Comparison of ENCODE assay signal across 19 cellular contexts in genomic region chrX:10971176-10971575, GRCh38.
DNase-seq lines count a peak whose midpoint lies in the region; TF ChIP-seq lines count a peak whose summit lies in the region.
"Had no signal": no experiment of that assay in that cellular context is flagged by ENCODE, and none has a peak within 500 bp of the region (broad histone marks: within the 10 kb centered on the region; RNA-seq: fewer than 3 reads in every experiment).

No MANE protein-coding gene starts in this region.

- intact Hi-C loops in head of caudate nucleus (cut with DNase I), result no loop called here

- no peak overlapping the region for H2AK5ac ChIP-seq in mesendoderm (ENCODE audit: low read length)

- no peaks in the 10 kb centered on the region for H3K36me3 ChIP-seq in ACC112 (ENCODE audit: insufficient read depth, low read length)
- H3K36me3 ChIP-seq in osteoblast (ENCODE audit: insufficient read depth, low read length), result no peaks in the 10 kb centered on the region
- H3K36me3 ChIP-seq in mesendoderm (ENCODE audit: control insufficient read depth, insufficient read depth, low read length), result no peaks in the 10 kb centered on the region
- H3K36me3 ChIP-seq: BLaER1 treated with 17β-estradiol and CSF1 and Interleukin-3, amounts not matched to agents 10 nM and 100 nM; MG63; SJSA1 had no signal

- H2BK5ac ChIP-seq in mesendoderm (ENCODE audit: low read length), result no peak overlapping the region

- no peak overlapping the region for H4K5ac ChIP-seq in mesendoderm (ENCODE audit: low read length)

- no peaks in the 10 kb centered on the region for H3K9me3 ChIP-seq in osteoblast (ENCODE audit: low read depth, low read length)
- H3K9me3 ChIP-seq: Caco-2, MG63, SJSA1 had no signal

- H4K20me1 ChIP-seq in osteoblast (ENCODE audit: insufficient read depth, low read length), result no peaks in the 10 kb centered on the region
- H4K20me1 ChIP-seq: BLaER1 treated with 17β-estradiol and CSF1 and Interleukin-3, amounts not matched to agents 10 nM and 100 nM had no signal

- H3K27ac ChIP-seq in ACC112 (ENCODE audit: low read depth, low read length) (0 out of 2 replicates have a peak overlapping the region, but pooled peaks have one; percentile 9), osteoblast (ENCODE audit: low read depth, low read length) (peak overlapping the region; percentile 31), mesendoderm (ENCODE audit: low read depth, low read length) (no peak overlapping the region)
- H3K27ac ChIP-seq: BLaER1 treated with 17β-estradiol and CSF1 and Interleukin-3, amounts not matched to agents 10 nM and 100 nM; SJSA1 had no signal

- H3K56ac ChIP-seq in mesendoderm (ENCODE audit: low read length), result no peak overlapping the region

- no peaks in the 10 kb centered on the region for H3K79me1 ChIP-seq in mesendoderm (ENCODE audit: low read length)

- DNase-seq in amniotic epithelial cell (ENCODE audit: low read depth), result peak; percentile 33
- DNase-seq in fibroblast of gingiva (ENCODE audit: low read depth), result peak; percentile 56
- DNase-seq in osteoblast (ENCODE audit: insufficient read length, low spot score, missing footprints), result no peak
- DNase-seq in mesendoderm, result no peak
- no peak for DNase-seq in head of caudate nucleus
- DNase-seq in GM19238 (ENCODE audit: insufficient read length, low spot score), result no peak
- no peak for DNase-seq in GM03348 (ENCODE audit: low spot score)
- DNase-seq: Caco-2; CD4-positive, alpha-beta memory T cell; Kasumi-1; MG63; NCI-H1417; NCI-H1694 treated with DMSO at 0.1 percent for 48 hours; NCI-H2081 treated with DMSO at 0.1 percent for 48 hours; NCI-H446; NCI-H526 had no signal

- no peaks in the 10 kb centered on the region for H3K27me3 ChIP-seq in ACC112 (ENCODE audit: insufficient read depth, low read length)
- H3K27me3 ChIP-seq in osteoblast (ENCODE audit: insufficient read depth, low read length), result no peaks in the 10 kb centered on the region
- H3K27me3 ChIP-seq in mesendoderm (ENCODE audit: insufficient read depth, low read length, poor library complexity), result no peaks in the 10 kb centered on the region
- H3K27me3 ChIP-seq: MG63, SJSA1 had no signal

- H2AFZ ChIP-seq in ACC112 (ENCODE audit: low read length, unreplicated experiment) (no peak overlapping the region), osteoblast (ENCODE audit: low read length) (no peak overlapping the region)

- no peak overlapping the region for H3K18ac ChIP-seq in mesendoderm (ENCODE audit: low read length)

- no peak overlapping the region for H2BK120ac ChIP-seq in mesendoderm (ENCODE audit: low read depth, low read length)

- no CpG with 5 or more reads among the region's 1 CpG for WGBS in mesendoderm (ENCODE audit: extremely low coverage, insufficient coverage, low lambda C conversion rate)

- H3K79me2 ChIP-seq in ACC112 (ENCODE audit: control insufficient read depth, insufficient read depth, low read length, unreplicated experiment) (no peaks in the 10 kb centered on the region), osteoblast (ENCODE audit: insufficient read depth, low read length) (no peaks in the 10 kb centered on the region), mesendoderm (ENCODE audit: control insufficient read depth, insufficient read depth, low read length) (no peaks in the 10 kb centered on the region)

- H3K23ac ChIP-seq in mesendoderm (ENCODE audit: low read length), result no peak overlapping the region

- H3K4me2 ChIP-seq in osteoblast (ENCODE audit: insufficient read depth, low read length) (no peak overlapping the region), mesendoderm (ENCODE audit: low read length) (no peak overlapping the region)
- H3K4me2 ChIP-seq: BLaER1 treated with 17β-estradiol and CSF1 and Interleukin-3, amounts not matched to agents 10 nM and 100 nM had no signal

- H3K4me3 ChIP-seq in ACC112 (ENCODE audit: low read depth, low read length) (no peak overlapping the region), osteoblast (ENCODE audit: insufficient read depth, low read length) (no peak overlapping the region), mesendoderm (ENCODE audit: low read length) (no peak overlapping the region)
- H3K4me3 ChIP-seq: BLaER1 treated with 17β-estradiol and CSF1 and Interleukin-3, amounts not matched to agents 10 nM and 100 nM; MG63; SJSA1 had no signal

- H4K8ac ChIP-seq in mesendoderm (ENCODE audit: low read depth, low read length), result no peak overlapping the region

- H3K9ac ChIP-seq in mesendoderm (ENCODE audit: low read length), result no peak overlapping the region
- H3K9ac ChIP-seq: BLaER1 treated with 17β-estradiol and CSF1 and Interleukin-3, amounts not matched to agents 10 nM and 100 nM had no signal

- H3K4me1 ChIP-seq in ACC112 (ENCODE audit: control insufficient read depth, insufficient read depth, low read length, unreplicated experiment) (peaks cover 9% of the 10 kb centered on the region), osteoblast (ENCODE audit: insufficient read depth, low read length) (no peaks in the 10 kb centered on the region), mesendoderm (ENCODE audit: control insufficient read depth, low read depth, low read length) (no peaks in the 10 kb centered on the region)
- H3K4me1 ChIP-seq: BLaER1 treated with 17β-estradiol and CSF1 and Interleukin-3, amounts not matched to agents 10 nM and 100 nM; Caco-2; SJSA1 had no signal

- H3K4ac ChIP-seq in mesendoderm (ENCODE audit: low read depth, low read length), result no peak overlapping the region

- H2BK15ac ChIP-seq in mesendoderm (replicated peaks; ENCODE audit: low read depth), result no peak overlapping the region

- TF ChIP-seq CTCF in osteoblast (IDR thresholded peaks at IDR 0.05; ENCODE audit: extremely low read depth, low read depth, low read length), result no peak

Comparison
In these comparisons a context has a peak if more than half of its experiments do, and no peak if none do; other contexts are left out.
1. DNase-seq: peak in amniotic epithelial cell (single experiment) and fibroblast of gingiva (single experiment); none in osteoblast (single experiment), mesendoderm (single experiment), head of caudate nucleus (0 of 42), GM19238 (single experiment) and GM03348 (single experiment).